8 cellular contexts compared by ENCODE assay signal in genomic region chr3:50189274-50189673, GRCh38. TPM values are rescaled to one million over a fixed set of nuclear protein-coding genes. Genes with fewer than 3 reads are reported as not detected.
DNase-seq lines count a peak whose midpoint lies in the region; ATAC-seq, FAIRE-seq and TF ChIP-seq lines count a peak whose summit lies in the region.

No MANE protein-coding gene starts in this region.

- peak; percentile 76 to 82 for DNase-seq in AML-193 (lab: John Stamatoyannopoulos, UW)
- peak; percentile 37 to 72 for DNase-seq in NCI-H446 (lab: John Stamatoyannopoulos, UW)
- DNase-seq in activated T-cell treated with anti-CD3 and anti-CD28 coated beads, Interleukin-2, amount 50 U/mL, for 4 hours = no peak
- DNase-seq in frontal cortex (ENCODE audit: low spot score in 2 of 2) = peak; percentile 73 to 85
- DNase-seq in osteocyte (ENCODE audit: extremely low spot score, unreplicated experiment) = peak; percentile 93
- no peak for DNase-seq in CD14-positive monocyte (ENCODE audit: low spot score)

- peak; percentile 54 for ATAC-seq in GM19351 (IDR thresholded peaks at IDR 0.05; ENCODE audit: unreplicated experiment)
- ATAC-seq in activated T-cell treated with anti-CD3 and anti-CD28 coated beads, Interleukin-2, amount 50 U/mL, for 4 hours = peak; percentile 28 to 37
- no peak for ATAC-seq in GM21381 (IDR thresholded peaks at IDR 0.05; ENCODE audit: unreplicated experiment)

- no peak overlapping the region for H3K4me3 Mint-ChIP-seq in activated T-cell treated with anti-CD3 and anti-CD28 coated beads, Interleukin-2, amount 50 U/mL, for 4 hours
- H3K4me3 Mint-ChIP-seq in osteocyte (ENCODE audit: unreplicated experiment) (no peak overlapping the region), CD14-positive monocyte (no peak overlapping the region)

- FAIRE-seq in frontal cortex (lab: Jason Lieb, UNC) = no peak

- H3K27ac Mint-ChIP-seq in osteocyte (ENCODE audit: unreplicated experiment) (no peak overlapping the region), CD14-positive monocyte (peak overlapping the region in 1 of 7 donors; percentile 25)

- TF ChIP-seq CTCF in osteocyte (IDR thresholded peaks at IDR 0.05) (peak; percentile 92), CD14-positive monocyte (IDR thresholded peaks at IDR 0.05) (no peak)

- peaks cover 4% of the 10 kb centered on the region for H3K4me1 Mint-ChIP-seq in activated T-cell treated with anti-CD3 and anti-CD28 coated beads, Interleukin-2, amount 50 U/mL, for 4 hours (ENCODE audit: low read depth)
- H3K4me1 Mint-ChIP-seq in osteocyte (ENCODE audit: unreplicated experiment) = peaks cover 3% of the 10 kb centered on the region
- peaks cover 21% of the 10 kb centered on the region for H3K4me1 Mint-ChIP-seq in CD14-positive monocyte

- H3K36me3 Mint-ChIP-seq in activated T-cell treated with anti-CD3 and anti-CD28 coated beads, Interleukin-2, amount 50 U/mL, for 4 hours (ENCODE audit: insufficient read depth) = no peaks in the 10 kb centered on the region
- H3K36me3 Mint-ChIP-seq in osteocyte (ENCODE audit: unreplicated experiment) (no peaks in the 10 kb centered on the region), CD14-positive monocyte (no peaks in the 10 kb centered on the region)

- intact Hi-C loops in CD14-positive monocyte (cut with micrococcal nuclease) = loop anchor here in 1 of 2 donors (2.0 kb wide), 1 partner anchor 68 kb away; no protein-coding TSS in a partner anchor

- no peaks in the 10 kb centered on the region for H3K9me3 Mint-ChIP-seq in activated T-cell treated with anti-CD3 and anti-CD28 coated beads, Interleukin-2, amount 50 U/mL, for 4 hours
- no peaks in the 10 kb centered on the region for H3K9me3 Mint-ChIP-seq in osteocyte (ENCODE audit: unreplicated experiment)
- peaks cover 0 to 5% (median 2%) of the 10 kb centered on the region in 7 donors for H3K9me3 Mint-ChIP-seq in CD14-positive monocyte

- H3K27me3 Mint-ChIP-seq in activated T-cell treated with anti-CD3 and anti-CD28 coated beads, Interleukin-2, amount 50 U/mL, for 4 hours (ENCODE audit: low read depth) = peaks cover 6% of the 10 kb centered on the region
- no peaks in the 10 kb centered on the region for H3K27me3 Mint-ChIP-seq in osteocyte (ENCODE audit: unreplicated experiment)
- H3K27me3 Mint-ChIP-seq in CD14-positive monocyte (ENCODE audit: low read depth in 3 of 3) = peaks cover 17 to 21% (median 17%) of the 10 kb centered on the region in 3 donors

RNA-seq across cellular contexts. Expression of gene GNAT1, which starts 2.1 kb away (rescaled TPM):
- not detected for total RNA-seq in activated T-cell treated with anti-CD3 and anti-CD28 coated beads, Interleukin-2, amount 50 U/mL, for 4 hours
- not detected for total RNA-seq in frontal cortex
- not detected in 2 replicates for total RNA-seq in osteocyte
- not detected for polyA plus RNA-seq in CD14-positive monocyte

RNA-seq across cellular contexts. Expression of gene SLC38A3, which starts 15.8 kb away (rescaled TPM):
- under 1 TPM in 2 of 3 donors, not detected in 1; 0.08 to 0.52 TPM for total RNA-seq in activated T-cell treated with anti-CD3 and anti-CD28 coated beads, Interleukin-2, amount 50 U/mL, for 4 hours
- total RNA-seq in frontal cortex (2.0 TPM), osteocyte (3.9 and 4.5 TPM in 2 replicates)
- polyA plus RNA-seq in CD14-positive monocyte = not detected

RNA-seq across cellular contexts. Expression of gene SEMA3F, which starts 34.1 kb away (rescaled TPM):
- total RNA-seq in activated T-cell treated with anti-CD3 and anti-CD28 coated beads, Interleukin-2, amount 50 U/mL, for 4 hours = under 1 TPM; 0.19 to 0.24 (median 0.23) TPM
- total RNA-seq in frontal cortex (9.4 TPM), osteocyte (11.8 and 12.9 TPM in 2 replicates)
- polyA plus RNA-seq in CD14-positive monocyte = not detected

RNA-seq across cellular contexts. Expression of gene GNAI2, which starts 46.7 kb away (rescaled TPM):
- 100 to 1,000 TPM; 160 to 175 (median 172) TPM for total RNA-seq in activated T-cell treated with anti-CD3 and anti-CD28 coated beads, Interleukin-2, amount 50 U/mL, for 4 hours
- total RNA-seq in frontal cortex (97.0 TPM), osteocyte (340 and 357 TPM in 2 replicates)
- 1,000 to 10,000 TPM in 1 of 2 donors, 100 to 1,000 TPM in 1; 914 to 1,165 TPM for polyA plus RNA-seq in CD14-positive monocyte

Comparison
In these comparisons a context has a peak if more than half of its experiments do, and no peak if none do; other contexts are left out.
1. DNase-seq: peak in AML-193 (2 of 2), NCI-H446 (2 of 2), frontal cortex (2 of 2) and osteocyte (single experiment); none in activated T-cell treated with anti-CD3 and anti-CD28 coated beads, Interleukin-2, amount 50 U/mL, for 4 hours (single experiment) and CD14-positive monocyte (single experiment).